ENCODE assay signal across 29 cellular contexts in genomic region chr22:23796461-23796860, GRCh38. TPM values are rescaled to one million over a fixed set of nuclear protein-coding genes. Genes with fewer than 3 reads are reported as not detected.
DNase-seq lines count a peak whose midpoint lies in the region; ATAC-seq, FAIRE-seq and TF ChIP-seq lines count a peak whose summit lies in the region.
"Had no signal": no experiment of that assay in that cellular context is flagged by ENCODE, and none has a peak within 500 bp of the region (broad histone marks: within the 10 kb centered on the region; RNA-seq: fewer than 3 reads in every experiment).

No MANE protein-coding gene starts in this region.

- peaks cover 4% of the 10 kb centered on the region for H3K36me3 Mint-ChIP-seq in IgD-negative memory B cell
- peaks cover 9% of the 10 kb centered on the region for H3K36me3 Mint-ChIP-seq in natural killer cell treated with Interleukin-12 subunit alpha and Interleukin-12 subunit beta and Interleukin-15 and Interleukin-18, amount 100 ng/mL, for 72 hours

- H3K27me3 Mint-ChIP-seq in IgD-negative memory B cell, result peaks cover 1% of the 10 kb centered on the region
- no peaks in the 10 kb centered on the region for H3K27me3 Mint-ChIP-seq in natural killer cell treated with Interleukin-12 subunit alpha and Interleukin-12 subunit beta and Interleukin-15 and Interleukin-18, amount 100 ng/mL, for 72 hours
- H3K27me3 Mint-ChIP-seq: activated CD8-positive, alpha-beta memory T cell treated with anti-CD3 and anti-CD28 coated beads, Interleukin-2, amount 10 ng/mL, durations not matched to agents 7 days and 5 days; CD4-positive, alpha-beta memory T cell; memory B cell had no signal

- no peak overlapping the region for H3K27ac ChIP-seq in esophagus squamous epithelium
- H3K27ac ChIP-seq: foreskin keratinocyte, transverse colon had no signal

- FAIRE-seq in endometrium (lab: Jason Lieb, UNC), result peak; percentile 94

- H3K4me1 ChIP-seq in esophagus squamous epithelium, result peaks cover 0 to 14% (median 2%) of the 10 kb centered on the region in 3 donors
- H3K4me1 ChIP-seq: foreskin keratinocyte had no signal

- no peak for ATAC-seq in natural killer cell treated with Interleukin-12 subunit alpha and Interleukin-12 subunit beta and Interleukin-15 and Interleukin-18, amount 100 ng/mL, for 72 hours
- ATAC-seq: activated T-cell treated with anti-CD3 and anti-CD28 coated beads, Interleukin-2, amount 50 U/mL, for 72 hours; foreskin keratinocyte; HCT116; left colon; WTC11 had no signal

- DNase-seq in AG08395 (ENCODE audit: low spot score) (peak; percentile 26), myocyte (ENCODE audit: low read depth) (peak; percentile 43), COR-L47 (lab: John Stamatoyannopoulos, UW) (no peak), esophagus squamous epithelium (lab: John Stamatoyannopoulos, UW) (no peak), mesenteric fat pad (ENCODE audit: low spot score) (no peak)
- no peak for DNase-seq in natural killer cell treated with Interleukin-12 subunit alpha and Interleukin-12 subunit beta and Interleukin-15 and Interleukin-18, amount 100 ng/mL, for 72 hours (ENCODE audit: low spot score)
- DNase-seq: 8988T; activated CD4-positive, alpha-beta T cell treated with anti-CD3 and anti-CD28 coated beads, Interleukin-2, amount 50 U/mL, for 1 hour; activated CD8-positive, alpha-beta memory T cell treated with anti-CD3 and anti-CD28 coated beads, Interleukin-2, amount 10 ng/mL, durations not matched to agents 7 days and 5 days; activated naive CD4-positive, alpha-beta T cell treated with anti-CD3 and anti-CD28 coated beads for 36 hours; activated T-cell treated with anti-CD3 and anti-CD28 coated beads, Interleukin-2, amount 50 U/mL, for 72 hours; AML-193; CD4-positive, alpha-beta memory T cell; DMS 273 treated with DMSO at 0.1 percent for 48 hours; foreskin keratinocyte; hippocampal formation; left colon; NCI-H1436; NCI-H345; NCI-H748 treated with DMSO at 0.1 percent for 48 hours; occipital lobe; stimulated activated CD4-positive, alpha-beta T cell treated with anti-CD3 and anti-CD28 coated beads, Interleukin-1b, Interleukin-23, amount 100 ng/mL, for 48 hours; transverse colon had no signal

- H3K27ac Mint-ChIP-seq in IgD-negative memory B cell, result peak overlapping the region in 2 of 3 donors; percentile 63 to 84
- H3K27ac Mint-ChIP-seq in natural killer cell treated with Interleukin-12 subunit alpha and Interleukin-12 subunit beta and Interleukin-15 and Interleukin-18, amount 100 ng/mL, for 72 hours, result no peak overlapping the region
- H3K27ac Mint-ChIP-seq: activated CD8-positive, alpha-beta memory T cell treated with anti-CD3 and anti-CD28 coated beads, Interleukin-2, amount 10 ng/mL, durations not matched to agents 7 days and 5 days; activated naive CD4-positive, alpha-beta T cell treated with anti-CD3 and anti-CD28 coated beads for 36 hours; activated T-cell treated with anti-CD3 and anti-CD28 coated beads, Interleukin-2, amount 50 U/mL, for 72 hours; CD4-positive, alpha-beta memory T cell; memory B cell; WTC11 had no signal

- H3K4me3 ChIP-seq in esophagus squamous epithelium, result no peak overlapping the region
- H3K4me3 ChIP-seq: smooth muscle cell, transverse colon had no signal

- no peak for TF ChIP-seq CTCF in esophagus squamous epithelium (IDR thresholded peaks at IDR 0.05)

- no peak overlapping the region for H3K4me3 Mint-ChIP-seq in IgD-negative memory B cell
- H3K4me3 Mint-ChIP-seq in natural killer cell treated with Interleukin-12 subunit alpha and Interleukin-12 subunit beta and Interleukin-15 and Interleukin-18, amount 100 ng/mL, for 72 hours, result no peak overlapping the region
- H3K4me3 Mint-ChIP-seq: activated CD8-positive, alpha-beta memory T cell treated with anti-CD3 and anti-CD28 coated beads, Interleukin-2, amount 10 ng/mL, durations not matched to agents 7 days and 5 days; activated naive CD4-positive, alpha-beta T cell treated with anti-CD3 and anti-CD28 coated beads for 36 hours; activated T-cell treated with anti-CD3 and anti-CD28 coated beads, Interleukin-2, amount 50 U/mL, for 72 hours; CD4-positive, alpha-beta memory T cell; memory B cell; WTC11 had no signal

- H3K27me3 ChIP-seq in esophagus squamous epithelium, result no peaks in the 10 kb centered on the region
- H3K27me3 ChIP-seq: foreskin keratinocyte, transverse colon had no signal

- intact Hi-C loops in esophagus squamous epithelium (cut with DNase I), result no loop called here

- WGBS in esophagus squamous epithelium, 2 donors, result 68 to 80% methylated on average over 5 of the region's 5 CpGs

- peaks cover 42 to 97% (median 47%) of the 10 kb centered on the region in 3 donors for H3K36me3 ChIP-seq in esophagus squamous epithelium

- no peaks in the 10 kb centered on the region for H3K9me3 ChIP-seq in esophagus squamous epithelium
- H3K9me3 ChIP-seq: transverse colon had no signal

- peaks cover 0 to 2% (median 0%) of the 10 kb centered on the region in 3 donors for H3K9me3 Mint-ChIP-seq in IgD-negative memory B cell
- no peaks in the 10 kb centered on the region for H3K9me3 Mint-ChIP-seq in natural killer cell treated with Interleukin-12 subunit alpha and Interleukin-12 subunit beta and Interleukin-15 and Interleukin-18, amount 100 ng/mL, for 72 hours
- H3K9me3 Mint-ChIP-seq: activated naive CD4-positive, alpha-beta T cell treated with anti-CD3 and anti-CD28 coated beads for 36 hours; activated T-cell treated with anti-CD3 and anti-CD28 coated beads, Interleukin-2, amount 50 U/mL, for 72 hours; CD4-positive, alpha-beta memory T cell; memory B cell had no signal

- peaks cover 21 to 29% (median 26%) of the 10 kb centered on the region in 3 donors for H3K4me1 Mint-ChIP-seq in IgD-negative memory B cell
- peaks cover 10 to 17% of the 10 kb centered on the region in 2 donors for H3K4me1 Mint-ChIP-seq in natural killer cell treated with Interleukin-12 subunit alpha and Interleukin-12 subunit beta and Interleukin-15 and Interleukin-18, amount 100 ng/mL, for 72 hours (ENCODE audit: low read depth in 2 of 2)
- H3K4me1 Mint-ChIP-seq: WTC11 had no signal

- TF ChIP-seq POLR2A in esophagus squamous epithelium (IDR thresholded peaks at IDR 0.05), result no peak

RNA-seq across cellular contexts. Expression of gene SMARCB1, which starts 9.7 kb away (rescaled TPM):
- 117 TPM for polyA plus RNA-seq in IgD-negative memory B cell
- total RNA-seq in myocyte (58.8 and 62.9 TPM in 2 replicates), esophagus squamous epithelium (10 to 100 TPM; 37.8 to 61.0 (median 47.7) TPM), mesenteric fat pad (70.7 TPM)
- 122 TPM for polyA plus RNA-seq in myocyte (2012)
- 100 to 1,000 TPM in 1 of 2 donors, 10 to 100 TPM in 1; 70.5 to 105 TPM for total RNA-seq in natural killer cell treated with Interleukin-12 subunit alpha and Interleukin-12 subunit beta and Interleukin-15 and Interleukin-18, amount 100 ng/mL, for 72 hours

RNA-seq across cellular contexts. Expression of gene MMP11, which starts 23.8 kb away (rescaled TPM):
- 6.6 TPM for polyA plus RNA-seq in IgD-negative memory B cell
- total RNA-seq in myocyte (51.5 and 67.7 TPM in 2 replicates), esophagus squamous epithelium (1 to 10 TPM in 2 of 4 donors, under 1 TPM in 2; 0.34 to 1.6 (median 1.1) TPM), mesenteric fat pad (5.7 TPM)
- polyA plus RNA-seq in myocyte (2012), result 303 TPM
- total RNA-seq in natural killer cell treated with Interleukin-12 subunit alpha and Interleukin-12 subunit beta and Interleukin-15 and Interleukin-18, amount 100 ng/mL, for 72 hours, result under 1 TPM in 1 of 2 donors, not detected in 1; 0.50 TPM

RNA-seq across cellular contexts. Expression of gene CHCHD10, which starts 28.7 kb away (rescaled TPM):
- polyA plus RNA-seq in IgD-negative memory B cell, result 70.6 TPM
- 2.7 and 19.8 TPM in 2 replicates for total RNA-seq in myocyte
- 140 TPM for polyA plus RNA-seq in myocyte (2012)
- 100 to 1,000 TPM in 1 of 2 donors, 10 to 100 TPM in 1; 50.7 to 135 TPM for total RNA-seq in natural killer cell treated with Interleukin-12 subunit alpha and Interleukin-12 subunit beta and Interleukin-15 and Interleukin-18, amount 100 ng/mL, for 72 hours
- total RNA-seq in esophagus squamous epithelium, result 10 to 100 TPM in 2 of 4 donors, 1 to 10 TPM in 2; 7.7 to 13.9 (median 10.4) TPM
- total RNA-seq in mesenteric fat pad, result 357 TPM

RNA-seq across cellular contexts. Expression of gene C22orf15, which starts 33.7 kb away (rescaled TPM):
- polyA plus RNA-seq in IgD-negative memory B cell, result not detected
- total RNA-seq in myocyte (1.2 TPM in 1 of 2 replicates, not detected in the other), esophagus squamous epithelium (not detected), mesenteric fat pad (not detected)
- polyA plus RNA-seq in myocyte (2012), result 0.34 TPM
- under 1 TPM; 0.83 to 0.86 TPM for total RNA-seq in natural killer cell treated with Interleukin-12 subunit alpha and Interleukin-12 subunit beta and Interleukin-15 and Interleukin-18, amount 100 ng/mL, for 72 hours
- total RNA-seq: left colon, occipital lobe, smooth muscle cell, transverse colon had no signal

RNA-seq across cellular contexts. Expression of gene VPREB3, which starts 42.2 kb away (rescaled TPM):
- polyA plus RNA-seq in IgD-negative memory B cell, result 1,081 TPM
- total RNA-seq in myocyte, result 0.51 TPM in 1 of 2 replicates, not detected in the other
- polyA plus RNA-seq in myocyte (2012), result 0.25 TPM
- total RNA-seq in natural killer cell treated with Interleukin-12 subunit alpha and Interleukin-12 subunit beta and Interleukin-15 and Interleukin-18, amount 100 ng/mL, for 72 hours, result under 1 TPM in 1 of 2 donors, not detected in 1; 0.52 TPM
- total RNA-seq in esophagus squamous epithelium, result not detected
- total RNA-seq in mesenteric fat pad, result not detected
- total RNA-seq: activated naive CD4-positive, alpha-beta T cell treated with anti-CD3 and anti-CD28 coated beads for 36 hours; CD4-positive, alpha-beta memory T cell; foreskin keratinocyte; occipital lobe; smooth muscle cell had no signal
- polyA plus RNA-seq: foreskin keratinocyte, smooth muscle cell had no signal

Comparison
In these comparisons a context has a peak if more than half of its experiments do, and no peak if none do; other contexts are left out.
1. DNase-seq: peak in AG08395 (single experiment) and myocyte (single experiment); none in COR-L47 (single experiment), natural killer cell treated with Interleukin-12 subunit alpha and Interleukin-12 subunit beta and Interleukin-15 and Interleukin-18, amount 100 ng/mL, for 72 hours (single experiment), esophagus squamous epithelium (single experiment) and mesenteric fat pad (single experiment).
2. H3K27ac Mint-ChIP-seq: peak in IgD-negative memory B cell (2 of 3); none in natural killer cell treated with Interleukin-12 subunit alpha and Interleukin-12 subunit beta and Interleukin-15 and Interleukin-18, amount 100 ng/mL, for 72 hours (0 of 2).